Comparison of ENCODE assay signal across 25 cellular contexts in the genomic region with DNA sequence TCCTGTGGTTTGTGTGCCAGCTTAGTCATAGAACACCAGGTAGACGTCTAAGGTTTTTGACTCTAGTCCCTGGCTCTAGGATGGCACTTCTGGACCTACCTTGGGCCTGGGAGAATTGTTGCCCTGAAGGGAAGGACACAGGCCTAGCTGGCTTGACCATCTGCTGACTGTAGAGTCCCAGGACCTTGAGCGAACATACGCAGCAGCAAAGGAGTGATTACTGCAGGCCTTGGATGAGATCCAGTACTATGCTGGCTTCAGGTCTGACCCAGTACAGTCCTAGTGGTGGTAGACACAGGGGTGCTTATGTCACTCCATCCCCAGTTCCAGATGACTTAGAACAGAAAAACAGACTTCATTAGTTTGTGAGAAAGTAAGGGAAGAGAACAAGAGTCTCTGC. TPM values are rescaled to one million over a fixed set of nuclear protein-coding genes. Genes with fewer than 3 reads are reported as not detected.
DNase-seq lines count a peak whose midpoint lies in the region; ATAC-seq, FAIRE-seq and TF ChIP-seq lines count a peak whose summit lies in the region.
"Had no signal": no experiment of that assay in that cellular context is flagged by ENCODE, and none has a peak within 500 bp of the region (broad histone marks: within the 10 kb centered on the region; RNA-seq: fewer than 3 reads in every experiment).

No MANE protein-coding gene starts in this region.

- BruUV-seq in HepG2 (replicated peaks; lab: Mats Ljungman, UMichigan), result no TSS peak
- no TSS peak for BruUV-seq in IMR-90 (replicated peaks; lab: Mats Ljungman, UMichigan)

- peak in 2 of 3 donors; percentile 21 to 66 for DNase-seq in right lobe of liver
- DNase-seq in HepG2 (ENCODE audit: low spot score), result no peak
- no peak for DNase-seq in IMR-90
- DNase-seq in left lobe of liver (ENCODE audit: low spot score), result peak; percentile 62
- no peak for DNase-seq in GM19240 (ENCODE audit: insufficient read length, low spot score)
- no peak for DNase-seq in midbrain (lab: John Stamatoyannopoulos, UW)
- no peak for DNase-seq in NCI-H345 treated with DMSO at 0.1 percent for 48 hours (lab: John Stamatoyannopoulos, UW; ENCODE audit: unreplicated experiment)
- DNase-seq: 8988T; ACHN; BE2C; C1 segment of cervical spinal cord; CD4-positive, alpha-beta memory T cell; CD4-positive, CD25-positive, alpha-beta regulatory T cell; CD8-positive, alpha-beta memory T cell; COR-L47; DMS79 treated with DMSO at 0.1 percent for 48 hours; GF-D8 had no signal

- H3K9me1 ChIP-seq in IMR-90 (ENCODE audit: insufficient read depth, low read length), result no peaks in the 10 kb centered on the region

- H3K27me3 ChIP-seq in right lobe of liver (no peaks in the 10 kb centered on the region), HepG2 (ENCODE audit: control insufficient read depth in 1 of 2, insufficient read depth in 2 of 2, low read length in 2 of 2) (peaks cover 0 to 14% of the 10 kb centered on the region in 2 experiments; a peak in 3 of 5 replicates), IMR-90 (ENCODE audit: control insufficient read depth, insufficient read depth, low read length) (no peaks in the 10 kb centered on the region)
- H3K27me3 ChIP-seq: BE2C, BLaER1 had no signal

- H3K27ac ChIP-seq in right lobe of liver (no peak overlapping the region), HepG2 (ENCODE audit: extremely low read length, insufficient read depth, low read length) (no peak overlapping the region), IMR-90 (ENCODE audit: insufficient read depth, low read length) (no peak overlapping the region)
- H3K27ac ChIP-seq: BLaER1 had no signal

- no peak for TF ChIP-seq RAD21 in HepG2 (CRISPR knock-in tag; IDR thresholded peaks at IDR 0.05)
- TF ChIP-seq RAD21 in IMR-90 (IDR thresholded peaks at IDR 0.05; ENCODE audit: low read length), result no peak

- H3K9me3 ChIP-seq in right lobe of liver (no peaks in the 10 kb centered on the region), HepG2 (ENCODE audit: low read length) (no peaks in the 10 kb centered on the region; the same call in 1 of the 2 replicates), IMR-90 (ENCODE audit: control insufficient read depth, insufficient read depth, low read length) (no peaks in the 10 kb centered on the region)
- H3K9me3 ChIP-seq: BE2C had no signal

- no peaks in the 10 kb centered on the region for H3K79me2 ChIP-seq in HepG2 (ENCODE audit: insufficient read depth, low read length)

- H3K14ac ChIP-seq in IMR-90 (replicated peaks; ENCODE audit: low read depth, low read length), result no peak overlapping the region

- no peak overlapping the region for H4K5ac ChIP-seq in IMR-90 (ENCODE audit: low read depth, low read length)

- H2BK15ac ChIP-seq in IMR-90 (ENCODE audit: low read depth, low read length), result no peak overlapping the region

- FAIRE-seq in HepG2 (lab: Jason Lieb, UNC), result no peak
- FAIRE-seq: A204.1, G401.6, GM12891, GM19239 had no signal

- no peak overlapping the region for H2AK5ac ChIP-seq in IMR-90 (ENCODE audit: low read depth, low read length)

- dilution Hi-C loops in IMR-90 (cut with HindIII; ENCODE audit: low sequenced_read_pairs, unreplicated experiment), result no loop called here

- intact Hi-C loops in right lobe of liver (cut with DNase I) (no loop called here), HepG2 (cut with micrococcal nuclease; ENCODE audit: unreplicated experiment) (no loop called here), IMR-90 (cut with micrococcal nuclease) (no loop called here)

- H3K56ac ChIP-seq in IMR-90 (ENCODE audit: extremely low read depth, insufficient read depth, low read length), result no peak overlapping the region

- H3K18ac ChIP-seq in IMR-90 (ENCODE audit: low read depth, low read length), result no peak overlapping the region

- H2AFZ ChIP-seq in HepG2 (ENCODE audit: low read length), result no peak overlapping the region
- H2AFZ ChIP-seq in IMR-90 (replicated peaks; ENCODE audit: low read length, poor library complexity), result peak overlapping the region; percentile 58

- ATAC-seq in right lobe of liver, result peak; percentile 93 to 100 (median 98)
- no peak; the same call in 2 of the 3 replicates for ATAC-seq in HepG2
- ATAC-seq in IMR-90 (ENCODE audit: low read depth), result no peak
- peak; percentile 99 for ATAC-seq in left lobe of liver

- H2BK5ac ChIP-seq in IMR-90 (ENCODE audit: low read depth, low read length, poor library complexity, severe bottlenecking), result no peak overlapping the region

- H2BK20ac ChIP-seq in IMR-90 (ENCODE audit: low read depth, low read length), result no peak overlapping the region

- no peak overlapping the region for H4K8ac ChIP-seq in IMR-90 (ENCODE audit: low read depth in 2 of 2, low read length in 2 of 2)

- no peak overlapping the region for H3K4ac ChIP-seq in IMR-90 (ENCODE audit: low read depth, low read length)

- CTCF ChIA-PET in HepG2 (lab: Yijun Ruan, JAX; ENCODE audit: low intra/inter-chr PET ratio, low total read pairs) (no interaction called here), IMR-90 (lab: Yijun Ruan, JAX) (no interaction called here)

- no peak overlapping the region for H3K23ac ChIP-seq in IMR-90 (ENCODE audit: low read depth, low read length)

- no peaks in the 10 kb centered on the region for H4K20me1 ChIP-seq in HepG2 (ENCODE audit: insufficient read depth, low read length)
- no peaks in the 10 kb centered on the region for H4K20me1 ChIP-seq in IMR-90 (ENCODE audit: insufficient read depth, low read length)
- H4K20me1 ChIP-seq: BLaER1 had no signal

- no peak overlapping the region for H2AK9ac ChIP-seq in IMR-90 (replicated peaks; ENCODE audit: low read depth, low read length, poor library complexity)

- H3K4me1 ChIP-seq in right lobe of liver (peaks cover 0 to 4% (median 0%) of the 10 kb centered on the region in 4 donors), HepG2 (ENCODE audit: insufficient read depth, low read length) (no peaks in the 10 kb centered on the region), IMR-90 (ENCODE audit: control insufficient read depth, insufficient read depth, low read length) (no peaks in the 10 kb centered on the region)
- H3K4me1 ChIP-seq: BE2C had no signal

- 8% methylated on average over 2 of the region's 3 CpGs for WGBS in right lobe of liver (ENCODE audit: insufficient coverage, low coverage, low lambda C conversion rate, missing lambda C conversion rate)
- WGBS in HepG2 (ENCODE audit: low lambda C conversion rate), result 24% methylated on average over 3 of the region's 3 CpGs
- 20% methylated on average over 1 of the region's 3 CpGs; no CpG with 5 or more reads in 1 of the 2 experiments for WGBS in IMR-90 (ENCODE audit: extremely low coverage in 2 of 2, insufficient read length in 1 of 2), 2 experiments

- in situ Hi-C loops in HepG2 (cut with HindIII; ENCODE audit: extremely low pct_ligation_motif_present, low pct_unique_long_range_greater_than_20kb), result no loop called here
- in situ Hi-C loops in IMR-90 (cut with MboI; ENCODE audit: low sequenced_read_pairs), result no loop called here

- no peak overlapping the region for H4K91ac ChIP-seq in IMR-90 (ENCODE audit: insufficient read depth, low read depth, low read length)

- H3K36me3 ChIP-seq in right lobe of liver, result no peaks in the 10 kb centered on the region
- no peaks in the 10 kb centered on the region for H3K36me3 ChIP-seq in HepG2 (replicated peaks in 1 of 2; ENCODE audit: control insufficient read depth in 1 of 2, insufficient read depth in 2 of 2, low read length in 2 of 2)
- no peaks in the 10 kb centered on the region for H3K36me3 ChIP-seq in IMR-90 (ENCODE audit: control insufficient read depth, insufficient read depth, low read length)
- H3K36me3 ChIP-seq: BE2C, BLaER1 had no signal

- TF ChIP-seq CTCF in right lobe of liver (IDR thresholded peaks at IDR 0.05), result no peak
- TF ChIP-seq CTCF in HepG2 (CRISPR knock-in tag; IDR thresholded peaks at IDR 0.05), result no peak
- no peak for TF ChIP-seq CTCF in IMR-90 (conservative IDR thresholded peaks at IDR 0.05; ENCODE audit: low read depth, low read length)

- TF ChIP-seq EP300 in HepG2 (IDR thresholded peaks at IDR 0.05; ENCODE audit: low read depth in 2 of 2, low read length in 2 of 2) (no peak), HepG2 (CRISPR knock-in tag; IDR thresholded peaks at IDR 0.05; ENCODE audit: borderline replicate concordance) (no peak)

- TF ChIP-seq POLR2A in right lobe of liver (IDR thresholded peaks at IDR 0.05) (no peak), HepG2 (IDR thresholded peaks at IDR 0.05; ENCODE audit: insufficient read depth in 1 of 2, low read depth in 2 of 2, low read length in 2 of 2) (no peak), IMR-90 (IDR thresholded peaks at IDR 0.05; ENCODE audit: low read depth, low read length) (no peak)

- H3K4me2 ChIP-seq in HepG2 (ENCODE audit: low read depth, low read length) (no peak overlapping the region), IMR-90 (ENCODE audit: low read depth, low read length) (no peak overlapping the region)
- H3K4me2 ChIP-seq: BLaER1 had no signal

- no peak overlapping the region for H2BK120ac ChIP-seq in IMR-90 (ENCODE audit: low read depth, low read length)

- H3K4me3 ChIP-seq in right lobe of liver, result no peak overlapping the region
- H3K4me3 ChIP-seq in HepG2 (replicated peaks in 1 of 3; ENCODE audit: insufficient read depth in 1 of 3, low read depth in 2 of 3, low read length in 3 of 3), result no peak overlapping the region
- H3K4me3 ChIP-seq in IMR-90 (ENCODE audit: insufficient read depth, low read depth, low read length), result no peak overlapping the region
- H3K4me3 ChIP-seq: BLaER1 had no signal

- POLR2A ChIA-PET in HepG2 (lab: Yijun Ruan, JAX) (no interaction called here), IMR-90 (lab: Charles Lee; ENCODE audit: unreplicated experiment) (no interaction called here)

- H3K9ac ChIP-seq in HepG2 (ENCODE audit: insufficient read depth, low read depth, low read length) (no peak overlapping the region), IMR-90 (ENCODE audit: low read depth, low read length) (no peak overlapping the region)
- H3K9ac ChIP-seq: BLaER1 had no signal

- H3K79me1 ChIP-seq in IMR-90 (ENCODE audit: low read depth in 1 of 2, low read length in 2 of 2), result no peaks in the 10 kb centered on the region

RNA-seq across cellular contexts. Expression of gene ST8SIA3, which starts 37.7 kb away (rescaled TPM):
- total RNA-seq in right lobe of liver, result under 1 TPM in 5 of 6 experiments, not detected in 1; 0.02 to 0.15 (median 0.07) TPM
- not detected in 2 replicates for total RNA-seq in HepG2 (2016; rRNA removed; fragmentation: Illumina TruSeq; extraction: Trizol)
- not detected in 2 replicates for total RNA-seq in HepG2 (2016; cell fraction: cytosol; rRNA removed; fragmentation: Illumina TruSeq; extraction: Trizol; ENCODE audit: low read depth)
- not detected in 2 replicates for total RNA-seq in HepG2 (2016; cell fraction: insoluble cytoplasmic fraction; rRNA removed; fragmentation: Illumina TruSeq; extraction: Trizol)
- not detected in 2 replicates for total RNA-seq in HepG2 (2016; cell fraction: membrane; rRNA removed; fragmentation: Illumina TruSeq; extraction: Trizol)
- not detected in 2 replicates for total RNA-seq in HepG2 (2016; cell fraction: nucleus; rRNA removed; fragmentation: Illumina TruSeq; extraction: Trizol)
- not detected in 2 replicates for polyA plus RNA-seq in HepG2 (2011; rRNA removed)
- not detected in 2 replicates for polyA plus RNA-seq in HepG2 (2011; cell fraction: cytosol; rRNA removed)
- polyA plus RNA-seq in HepG2 (2011; cell fraction: nucleus; rRNA removed), result not detected in 2 replicates
- 0.01 and 0.03 TPM in 2 replicates for polyA plus RNA-seq in HepG2 (2012)
- polyA plus RNA-seq in HepG2 (2016; cell fraction: cytosol; fragmentation: Illumina TruSeq; extraction: Trizol; ENCODE audit: low read depth), result not detected in 2 replicates
- not detected in 2 replicates for polyA plus RNA-seq in HepG2 (2016; cell fraction: insoluble cytoplasmic fraction; fragmentation: Illumina TruSeq; extraction: Trizol; ENCODE audit: low read depth)
- not detected in 2 replicates for polyA plus RNA-seq in HepG2 (2016; cell fraction: membrane; fragmentation: Illumina TruSeq; extraction: Trizol; ENCODE audit: low read depth)
- not detected in 2 replicates for polyA plus RNA-seq in HepG2 (2016; cell fraction: nucleus; fragmentation: Illumina TruSeq; extraction: Trizol; ENCODE audit: insufficient read depth, low read depth)
- polyA minus RNA-seq in HepG2 (2011; rRNA and poly(A)+ RNA removed; ENCODE audit: low replicate concordance), result not detected in 2 replicates
- not detected in 2 replicates for polyA minus RNA-seq in HepG2 (2011; cell fraction: cytosol; rRNA and poly(A)+ RNA removed)
- polyA minus RNA-seq in HepG2 (2011; cell fraction: nucleus; rRNA and poly(A)+ RNA removed), result not detected in 2 replicates
- not detected in 2 replicates for total RNA-seq in IMR-90 (2012; rRNA removed)
- not detected in 2 replicates for polyA plus RNA-seq in IMR-90 (2012; rRNA removed)
- not detected in 2 replicates for polyA plus RNA-seq in IMR-90 (2012; cell fraction: cytosol; rRNA removed)
- polyA plus RNA-seq in IMR-90 (2012; cell fraction: nucleus; rRNA removed; ENCODE audit: low replicate concordance), result not detected in 2 replicates
- total RNA-seq in left lobe of liver, result not detected
- total RNA-seq: A673; CD4-positive, alpha-beta memory T cell; CD4-positive, CD25-positive, alpha-beta regulatory T cell; CD8-positive, alpha-beta memory T cell had no signal
- polyA plus RNA-seq: AG04450; CD14-positive monocyte; CD4-positive, alpha-beta memory T cell; CD4-positive, CD25-positive, alpha-beta regulatory T cell; CD8-positive, alpha-beta memory T cell had no signal

RNA-seq across cellular contexts. Expression of gene ONECUT2, which starts 45.1 kb away (rescaled TPM):
- total RNA-seq in right lobe of liver (10 to 100 TPM in 4 of 6 experiments, 1 to 10 TPM in 2; 7.7 to 25.8 (median 14.2) TPM), HepG2 (2016; rRNA removed; fragmentation: Illumina TruSeq; extraction: Trizol) (3.0 and 6.2 TPM in 2 replicates), IMR-90 (2012; rRNA removed) (under 0.01 TPM in 2 replicates), left lobe of liver (20.5 TPM)
- 0.30 and 0.35 TPM in 2 replicates for total RNA-seq in HepG2 (2016; cell fraction: cytosol; rRNA removed; fragmentation: Illumina TruSeq; extraction: Trizol; ENCODE audit: low read depth)
- total RNA-seq in HepG2 (2016; cell fraction: insoluble cytoplasmic fraction; rRNA removed; fragmentation: Illumina TruSeq; extraction: Trizol), result 2.5 and 5.8 TPM in 2 replicates
- 2.0 and 2.3 TPM in 2 replicates for total RNA-seq in HepG2 (2016; cell fraction: membrane; rRNA removed; fragmentation: Illumina TruSeq; extraction: Trizol)
- total RNA-seq in HepG2 (2016; cell fraction: nucleus; rRNA removed; fragmentation: Illumina TruSeq; extraction: Trizol), result 7.8 and 8.6 TPM in 2 replicates
- polyA plus RNA-seq in HepG2 (2011; rRNA removed) (3.2 and 3.7 TPM in 2 replicates), IMR-90 (2012; rRNA removed) (0.01 and 0.02 TPM in 2 replicates)
- polyA plus RNA-seq in HepG2 (2011; cell fraction: cytosol; rRNA removed), result 0.94 and 2.0 TPM in 2 replicates
- 5.2 and 8.5 TPM in 2 replicates for polyA plus RNA-seq in HepG2 (2011; cell fraction: nucleus; rRNA removed)
- 5.7 and 6.4 TPM in 2 replicates for polyA plus RNA-seq in HepG2 (2012)
- 0.16 and 0.31 TPM in 2 replicates for polyA plus RNA-seq in HepG2 (2016; cell fraction: cytosol; fragmentation: Illumina TruSeq; extraction: Trizol; ENCODE audit: low read depth)
- 3.3 TPM in 2 replicates for polyA plus RNA-seq in HepG2 (2016; cell fraction: insoluble cytoplasmic fraction; fragmentation: Illumina TruSeq; extraction: Trizol; ENCODE audit: low read depth)
- polyA plus RNA-seq in HepG2 (2016; cell fraction: membrane; fragmentation: Illumina TruSeq; extraction: Trizol; ENCODE audit: low read depth), result 0.70 and 0.78 TPM in 2 replicates
- 8.3 and 9.1 TPM in 2 replicates for polyA plus RNA-seq in HepG2 (2016; cell fraction: nucleus; fragmentation: Illumina TruSeq; extraction: Trizol; ENCODE audit: insufficient read depth, low read depth)
- 3.8 and 10.8 TPM in 2 replicates for polyA minus RNA-seq in HepG2 (2011; rRNA and poly(A)+ RNA removed; ENCODE audit: low replicate concordance)
- polyA minus RNA-seq in HepG2 (2011; cell fraction: cytosol; rRNA and poly(A)+ RNA removed), result 4.7 and 7.6 TPM in 2 replicates
- polyA minus RNA-seq in HepG2 (2011; cell fraction: nucleus; rRNA and poly(A)+ RNA removed), result 13.3 and 20.5 TPM in 2 replicates
- polyA plus RNA-seq in IMR-90 (2012; cell fraction: cytosol; rRNA removed), result not detected in 2 replicates
- 0.01 TPM in 2 replicates for polyA plus RNA-seq in IMR-90 (2012; cell fraction: nucleus; rRNA removed; ENCODE audit: low replicate concordance)
- total RNA-seq: CD4-positive, alpha-beta memory T cell; CD4-positive, CD25-positive, alpha-beta regulatory T cell; CD8-positive, alpha-beta memory T cell had no signal
- polyA plus RNA-seq: CD14-positive monocyte; CD4-positive, alpha-beta memory T cell; CD4-positive, CD25-positive, alpha-beta regulatory T cell; CD8-positive, alpha-beta memory T cell had no signal

Comparison
In these comparisons a context has a peak if more than half of its experiments do, and no peak if none do; other contexts are left out.
1. ATAC-seq: peak in right lobe of liver (4 of 4) and left lobe of liver (single experiment); none in HepG2 (single experiment) and IMR-90 (single experiment).
2. DNase-seq: peak in right lobe of liver (2 of 3) and left lobe of liver (single experiment); none in HepG2 (single experiment), IMR-90 (single experiment), GM19240 (single experiment), midbrain (single experiment) and NCI-H345 treated with DMSO at 0.1 percent for 48 hours (single experiment).